ENCODE assay signal across 20 cellular contexts in genomic region chr2:190084704-190085103, GRCh38. TPM values are rescaled to one million over a fixed set of nuclear protein-coding genes. Genes with fewer than 3 reads are reported as not detected.
"Had no signal": no experiment of that assay in that cellular context is flagged by ENCODE, and none has a peak within 500 bp of the region (broad histone marks: within the 10 kb centered on the region; RNA-seq: fewer than 3 reads in every experiment).

No MANE protein-coding gene starts in this region.

- H3K36me3 ChIP-seq: esophagus squamous epithelium, gastrocnemius medialis, transverse colon had no signal

- DNase-seq: activated CD8-positive, alpha-beta memory T cell treated with anti-CD3 and anti-CD28 coated beads for 24 hours; activated CD8-positive, alpha-beta memory T cell treated with anti-CD3 and anti-CD28 coated beads, Interleukin-2, amount 50 U/mL, for 4 hours; activated T-cell treated with anti-CD3 and anti-CD28 coated beads, Interleukin-2, amount 50 U/mL, for 24 hours; aorta; central memory CD4-positive, alpha-beta T cell; effector memory CD8-positive, alpha-beta T cell; esophagus squamous epithelium; gastrocnemius medialis; hypothalamus; islet precursor cell; left cardiac atrium; nucleus accumbens; small intestine; transverse colon had no signal

- H3K9me3 ChIP-seq: esophagus squamous epithelium, gastrocnemius medialis, transverse colon had no signal

- H3K27ac ChIP-seq: esophagus squamous epithelium, gastrocnemius medialis, transverse colon had no signal

- H3K4me1 ChIP-seq: esophagus squamous epithelium, gastrocnemius medialis, transverse colon had no signal

- H3K27me3 ChIP-seq: esophagus squamous epithelium, gastrocnemius medialis, transverse colon had no signal

- H3K4me3 ChIP-seq: esophagus squamous epithelium, gastrocnemius medialis, transverse colon had no signal

- ATAC-seq: activated naive CD4-positive, alpha-beta T cell treated with anti-CD3 and anti-CD28 coated beads, Interleukin-2, amount 50 U/mL, for 72 hours; activated T-helper 17 cell treated with anti-CD3 and anti-CD28 coated beads, Interleukin-2, amount 50 U/mL, for 72 hours; effector memory CD8-positive, alpha-beta T cell; gastrocnemius medialis; left cardiac atrium; sciatic nerve; stimulated activated memory B cell treated with anti-CD40 and anti-IgM and Interleukin-4, amounts not matched to agents 10 μg/mL and 1 μg/mL and 100 μg/mL, for 72 hours had no signal

- FAIRE-seq: colon, small intestine, urothelium cell line had no signal

RNA-seq across cellular contexts. Expression of gene MSTN, which starts 22.2 kb away (rescaled TPM):
- total RNA-seq: activated naive CD4-positive, alpha-beta T cell treated with anti-CD3 and anti-CD28 coated beads, Interleukin-2, amount 50 U/mL, for 72 hours had no signal
